Comparison of ENCODE assay signal across 8 cellular contexts in genomic region chr11:111982019-111982464, GRCh38. TPM values are rescaled to one million over a fixed set of nuclear protein-coding genes. Genes with fewer than 3 reads are reported as not detected.
DNase-seq lines count a peak whose midpoint lies in the region; ATAC-seq, FAIRE-seq and TF ChIP-seq lines count a peak whose summit lies in the region.

No MANE protein-coding gene starts in this region.

- intact Hi-C loops in heart left ventricle (cut with DNase I), result loop anchor here in 7 of 10 donors (2.0 to 5.0 kb wide), 3 partner anchors 49 to 105 kb away; partner anchors contain the start of genes CFAP68 (in 6 of the 7) and FDXACB1 (in 6 of the 7)
- intact Hi-C loops in psoas muscle (cut with DNase I), result loop anchor here (2.0 to 5.0 kb wide), 2 partner anchors 43 to 105 kb away; partner anchors contain the start of genes CFAP68 (in 1 of the 2) and FDXACB1 (in 1 of the 2)

- H4K20me1 ChIP-seq in OCI-LY1 (ENCODE audit: insufficient read depth, low read length), result no peaks in the 10 kb centered on the region

- H3K4me3 ChIP-seq in OCI-LY1 (ENCODE audit: low read depth, low read length, poor library complexity, severe bottlenecking), result no peak overlapping the region
- H3K4me3 ChIP-seq in heart left ventricle, result peak overlapping the region in 1 of 12 donors; percentile 18
- H3K4me3 ChIP-seq in psoas muscle, result no peak overlapping the region

- H2AFZ ChIP-seq in OCI-LY1 (ENCODE audit: low read length), result no peak overlapping the region

- H3K9me3 ChIP-seq in OCI-LY1 (ENCODE audit: low read length) (no peaks in the 10 kb centered on the region), heart left ventricle (no peaks in the 10 kb centered on the region), psoas muscle (no peaks in the 10 kb centered on the region)

- H3K4me1 ChIP-seq in OCI-LY1 (ENCODE audit: insufficient read depth, low read length, severe bottlenecking), result peaks cover 6% of the 10 kb centered on the region
- H3K4me1 ChIP-seq in heart left ventricle, result peaks cover 0 to 57% (median 24%) of the 10 kb centered on the region in 12 donors
- peaks cover 30% of the 10 kb centered on the region for H3K4me1 ChIP-seq in psoas muscle

- DNase-seq in GF-D8 (lab: John Stamatoyannopoulos, UW), result peak; percentile 33
- DNase-seq in activated naive CD4-positive, alpha-beta T cell treated with anti-CD3 and anti-CD28 coated beads, Interleukin-2, amount 50 U/mL, for 16 hours, result peak; percentile 66
- DNase-seq in heart left ventricle, result peak in 4 of 5 donors; percentile 39 to 70 (median 52)
- peak in 1 of 2 donors; percentile 37 for DNase-seq in psoas muscle
- no peak for DNase-seq in RCC 7860 (ENCODE audit: low spot score)

- no peak overlapping the region for H3K9ac ChIP-seq in OCI-LY1 (ENCODE audit: low read length)

- no peaks in the 10 kb centered on the region for H3K36me3 ChIP-seq in OCI-LY1 (ENCODE audit: insufficient read depth, low read length)
- H3K36me3 ChIP-seq in heart left ventricle, result peaks cover 0 to 62% (median 10%) of the 10 kb centered on the region in 9 donors
- H3K36me3 ChIP-seq in psoas muscle (ENCODE audit: insufficient read depth in 1 of 2, low read depth in 1 of 2), result peaks cover 0 to 20% of the 10 kb centered on the region in 2 donors

- WGBS in heart left ventricle, 4 donors, result 32 to 39% (median 38%) methylated on average over 7 of the region's 7 CpGs
- 39 to 47% (median 40%) methylated on average over 7 of the region's 7 CpGs for WGBS in psoas muscle, 3 donors

- H3K27ac ChIP-seq in OCI-LY1 (ENCODE audit: low read depth, low read length, poor library complexity, severe bottlenecking) (no peak overlapping the region), heart left ventricle (peak overlapping the region in 11 of 12 donors; percentile 8 to 92 (median 55)), psoas muscle (no peak overlapping the region)

- H3K79me2 ChIP-seq in OCI-LY1 (ENCODE audit: insufficient read depth, low read length), result no peaks in the 10 kb centered on the region

- ATAC-seq in HG02973 (IDR thresholded peaks at IDR 0.05; ENCODE audit: unreplicated experiment) (peak; percentile 64), heart left ventricle (peak; percentile 48 to 61 (median 53)), psoas muscle (peak; percentile 70 to 80 (median 80)), GM21423 (IDR thresholded peaks at IDR 0.05; ENCODE audit: unreplicated experiment) (no peak)

- FAIRE-seq in RCC 7860 (lab: Jason Lieb, UNC), result no peak

- no peak for TF ChIP-seq POLR2A in heart left ventricle (IDR thresholded peaks at IDR 0.05)

- H3K9me2 ChIP-seq in OCI-LY1 (ENCODE audit: low read depth, low read length), result no peaks in the 10 kb centered on the region

- H3K27me3 ChIP-seq in OCI-LY1 (ENCODE audit: insufficient read depth, low read length) (no peaks in the 10 kb centered on the region), heart left ventricle (peaks cover 0 to 20% (median 0%) of the 10 kb centered on the region in 9 donors), psoas muscle (ENCODE audit: insufficient read depth in 3 of 3, low read length in 2 of 3) (no peaks in the 10 kb centered on the region)

- H3K4me2 ChIP-seq in OCI-LY1 (ENCODE audit: low read length), result no peak overlapping the region

- peak; percentile 97 for TF ChIP-seq CTCF in OCI-LY1 (IDR thresholded peaks at IDR 0.05; ENCODE audit: low read length)
- TF ChIP-seq CTCF in heart left ventricle (IDR thresholded peaks at IDR 0.05), result peak; percentile 30 to 67 (median 54)
- TF ChIP-seq CTCF in psoas muscle (IDR thresholded peaks at IDR 0.05), result peak; percentile 70

- no peaks in the 10 kb centered on the region for H3F3A ChIP-seq in OCI-LY1 (ENCODE audit: insufficient read depth, low read length)

RNA-seq across cellular contexts. Expression of gene DLAT, which starts 43.2 kb away (rescaled TPM):
- 100 to 1,000 TPM; 110 to 179 (median 160) TPM for total RNA-seq in heart left ventricle
- polyA plus RNA-seq in heart left ventricle, result 10 to 100 TPM; 48.7 to 98.3 TPM
- 100 to 1,000 TPM in 1 of 4 donors, 10 to 100 TPM in 3; 61.2 to 167 (median 87.7) TPM for total RNA-seq in psoas muscle
- 10 to 100 TPM; 49.8 to 96.8 (median 56.7) TPM for polyA plus RNA-seq in psoas muscle

RNA-seq across cellular contexts. Expression of gene DIXDC1, which starts 44.9 kb away (rescaled TPM):
- total RNA-seq in heart left ventricle (10 to 100 TPM; 15.0 to 34.9 (median 20.5) TPM), psoas muscle (10 to 100 TPM in 2 of 4 donors, 1 to 10 TPM in 2; 4.5 to 12.9 (median 9.6) TPM)
- polyA plus RNA-seq in heart left ventricle (10 to 100 TPM in 1 of 2 donors, 1 to 10 TPM in 1; 3.9 to 10.6 TPM), psoas muscle (1 to 10 TPM; 1.4 to 4.9 (median 2.6) TPM)

Comparison
In these comparisons a context has a peak if more than half of its experiments do, and no peak if none do; other contexts are left out.
1. H3K27ac ChIP-seq: peak in heart left ventricle (11 of 12); none in OCI-LY1 (single experiment) and psoas muscle (single experiment).
2. Peak in every context shown above with its lines, with median percentiles within 50 percentile points of each other: CTCF ChIP-seq.